1 cellular context compared by ENCODE assay signal in genomic region chr3:186989429-186989828, GRCh38.
TF ChIP-seq lines count a peak whose summit lies in the region.

No MANE protein-coding gene starts in this region.

TF ChIP-seq in H1, 55 proteins besides CTCF, POLR2A, EP300 and RAD21:
- TF ChIP-seq YY1 (IDR thresholded peaks at IDR 0.05; ENCODE audit: low read depth, low read length) (no peak), HDAC6 (IDR thresholded peaks at IDR 0.05; ENCODE audit: low read depth, low read length) (no peak), PHF8 (conservative IDR thresholded peaks at IDR 0.05; ENCODE audit: low read depth, low read length) (no peak)
